In the genomic region with DNA sequence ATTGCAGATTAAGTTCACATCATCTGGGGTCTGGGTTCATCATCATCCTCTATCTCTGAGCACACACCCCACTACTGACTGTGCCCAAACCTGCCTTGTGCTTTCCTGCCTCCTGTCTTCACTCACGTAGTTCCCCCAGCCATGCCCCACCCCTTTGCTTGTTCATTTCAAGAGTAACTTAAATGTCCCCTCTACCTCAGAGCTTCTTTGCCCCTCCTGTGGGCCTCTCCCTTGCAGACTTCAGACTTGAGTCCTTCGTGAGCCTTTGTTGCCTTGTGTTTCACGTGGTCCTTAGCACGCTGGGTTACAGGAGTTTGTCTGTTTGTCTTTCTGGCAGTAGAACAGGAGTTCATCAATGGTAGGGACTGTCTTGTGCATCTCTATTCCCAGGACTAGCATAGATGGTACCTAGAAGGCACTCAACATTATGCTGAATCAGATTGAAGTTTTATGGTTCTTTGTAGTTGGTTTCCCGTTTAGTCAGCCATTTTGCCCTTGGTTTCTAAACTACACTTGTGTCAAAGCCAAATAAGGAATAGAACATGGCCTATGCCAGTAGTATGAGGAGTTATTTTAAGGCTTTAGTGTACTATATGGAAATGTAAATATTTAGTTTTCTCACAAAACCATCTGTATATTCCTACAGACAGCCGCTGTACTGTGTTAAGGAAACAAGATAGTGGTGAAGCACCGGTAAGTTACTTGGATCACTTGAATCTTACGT, we compare ENCODE assay signal across 12 cellular contexts.
DNase-seq lines count a peak whose midpoint lies in the region; ATAC-seq, FAIRE-seq and TF ChIP-seq lines count a peak whose summit lies in the region.
"Had no signal": no experiment of that assay in that cellular context is flagged by ENCODE, and none has a peak within 500 bp of the region (broad histone marks: within the 10 kb centered on the region; RNA-seq: fewer than 3 reads in every experiment).

No MANE protein-coding gene starts in this region.

- intact Hi-C loops in K562 (cut with micrococcal nuclease): no loop called here

- no peak for FAIRE-seq in K562 (lab: Jason Lieb, UNC)

- no peak overlapping the region for H2AFZ ChIP-seq in K562 (ENCODE audit: low read depth, low read length)

- no peak for TF ChIP-seq EP300 in K562 (IDR thresholded peaks at IDR 0.05; ENCODE audit: low read length)

- peaks cover 0 to 12% of the 10 kb centered on the region in 2 experiments; a peak in 2 of 5 replicates for H3K4me1 ChIP-seq in K562 (replicated peaks in 1 of 2; ENCODE audit: control insufficient read depth in 2 of 2, insufficient read depth in 2 of 2, low read length in 2 of 2)

- POLR2A ChIA-PET in K562 (lab: Yijun Ruan, JAX): interaction anchor here (1.3 to 1.6 kb wide), 2 partner anchors 13 to 14 kb away, joined by 4 to 5 read pairs; no protein-coding TSS in a partner anchor

- no peak for TF ChIP-seq POLR2A in K562 (conservative IDR thresholded peaks at IDR 0.05)

- H3K9ac ChIP-seq in K562 (ENCODE audit: insufficient read depth in 1 of 2, low read depth in 2 of 2, low read length in 2 of 2): no peak overlapping the region

- TF ChIP-seq RAD21 in K562 (CRISPR knock-in tag; conservative IDR thresholded peaks at IDR 0.05 in 1 of 2, IDR thresholded peaks at IDR 0.05 in 1 of 2): no peak

- H3K79me2 ChIP-seq in K562 (ENCODE audit: control insufficient read depth, insufficient read depth, low read length): no peaks in the 10 kb centered on the region

- H4K20me1 ChIP-seq in K562 (replicated peaks; ENCODE audit: control insufficient read depth, insufficient read depth, low read length): no peaks in the 10 kb centered on the region

- 83% methylated on average over 8 of the region's 8 CpGs for WGBS in K562 (ENCODE audit: insufficient coverage, low coverage, missing lambda C conversion rate)

- peak; percentile 10 to 30 for DNase-seq in stimulated activated CD4-positive, alpha-beta T cell treated with anti-CD3 and anti-CD28 coated beads, Interleukin-15, amount 100 ng/mL, for 48 hours (ENCODE audit: low read depth in 2 of 2)
- DNase-seq in stimulated activated CD4-positive, alpha-beta T cell treated with anti-CD3 and anti-CD28 coated beads, Interleukin-4, amount 100 ng/mL, for 4 hours: no peak
- no peak for DNase-seq in K562 (ENCODE audit: extremely low read depth in 1 of 4, low spot score in 3 of 4)
- no peak for DNase-seq in cerebellum (ENCODE audit: low spot score)
- no peak for DNase-seq in AG08396 (ENCODE audit: low spot score)
- no peak for DNase-seq in NCI-H1694 (lab: John Stamatoyannopoulos, UW)
- no peak for DNase-seq in MG63
- DNase-seq: effector memory CD8-positive, alpha-beta T cell; H9; NCI-H1105 treated with DMSO at 0.1 percent for 48 hours had no signal

- no peak overlapping the region for H3K27ac ChIP-seq in K562 (ENCODE audit: extremely low read depth, low read depth, low read length)
- H3K27ac ChIP-seq: thoracic aorta had no signal

- H3K4me3 ChIP-seq in K562 (no peak overlapping the region), MG63 (no peak overlapping the region)
- H3K4me3 ChIP-seq: thoracic aorta had no signal

- no peaks in the 10 kb centered on the region for H3K9me1 ChIP-seq in K562 (ENCODE audit: control insufficient read depth, insufficient read depth, low read length)

- no peaks in the 10 kb centered on the region for H3K9me3 ChIP-seq in K562 (replicated peaks; ENCODE audit: control insufficient read depth, insufficient read depth, low read depth, low read length)
- no peaks in the 10 kb centered on the region for H3K9me3 ChIP-seq in MG63
- H3K9me3 ChIP-seq: thoracic aorta had no signal

- no peak for TF ChIP-seq CTCF in K562 (IDR thresholded peaks at IDR 0.05 in 2 of 3, conservative IDR thresholded peaks at IDR 0.05 in 1 of 3; ENCODE audit: insufficient read depth in 2 of 3, low read depth in 1 of 3, low read length in 3 of 3)

- in situ Hi-C loops in K562 (cut with MboI): no loop called here

- peak; percentile 75 for ATAC-seq in HG02852 (IDR thresholded peaks at IDR 0.05; ENCODE audit: unreplicated experiment)
- ATAC-seq in K562: peak; percentile 31
- ATAC-seq: effector memory CD8-positive, alpha-beta T cell had no signal

- H3K36me3 ChIP-seq in K562 (ENCODE audit: control insufficient read depth, insufficient read depth, low read length): peaks cover 81% of the 10 kb centered on the region
- peaks cover 71% of the 10 kb centered on the region for H3K36me3 ChIP-seq in MG63

- CTCF ChIA-PET in K562 (lab: Yijun Ruan, JAX; ENCODE audit: low intra/inter-chr PET ratio): no interaction called here

- H3K4me2 ChIP-seq in K562 (ENCODE audit: insufficient read depth, low read length): no peak overlapping the region

- BruUV-seq in K562 (replicated peaks; lab: Mats Ljungman, UMichigan): no TSS peak

- H3K27me3 ChIP-seq in K562 (ENCODE audit: control insufficient read depth in 2 of 2, insufficient read depth in 2 of 2, low read length in 2 of 2) (no peaks in the 10 kb centered on the region), MG63 (no peaks in the 10 kb centered on the region)

TF ChIP-seq in K562, 482 proteins besides CTCF, POLR2A, EP300 and RAD21 (continues in another document):
- TF ChIP-seq, protein P1, sequence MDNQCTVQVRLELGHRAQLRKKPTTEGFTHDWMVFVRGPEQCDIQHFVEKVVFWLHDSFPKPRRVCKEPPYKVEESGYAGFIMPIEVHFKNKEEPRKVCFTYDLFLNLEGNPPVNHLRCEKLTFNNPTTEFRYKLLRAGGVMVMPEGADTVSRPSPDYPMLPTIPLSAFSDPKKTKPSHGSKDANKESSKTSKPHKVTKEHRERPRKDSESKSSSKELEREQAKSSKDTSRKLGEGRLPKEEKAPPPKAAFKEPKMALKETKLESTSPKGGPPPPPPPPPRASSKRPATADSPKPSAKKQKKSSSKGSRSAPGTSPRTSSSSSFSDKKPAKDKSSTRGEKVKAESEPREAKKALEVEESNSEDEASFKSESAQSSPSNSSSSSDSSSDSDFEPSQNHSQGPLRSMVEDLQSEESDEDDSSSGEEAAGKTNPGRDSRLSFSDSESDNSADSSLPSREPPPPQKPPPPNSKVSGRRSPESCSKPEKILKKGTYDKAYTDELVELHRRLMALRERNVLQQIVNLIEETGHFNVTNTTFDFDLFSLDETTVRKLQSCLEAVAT (IDR thresholded peaks at IDR 0.05): no peak
- no peak for TF ChIP-seq SIN3A (IDR thresholded peaks at IDR 0.05; ENCODE audit: borderline replicate concordance in 2 of 2, control insufficient read depth in 1 of 2, low read depth in 2 of 2, low read length in 2 of 2)
- no peak for TF ChIP-seq E2F3 (CRISPR knock-in tag; IDR thresholded peaks at IDR 0.05)
- TF ChIP-seq, protein P2, sequence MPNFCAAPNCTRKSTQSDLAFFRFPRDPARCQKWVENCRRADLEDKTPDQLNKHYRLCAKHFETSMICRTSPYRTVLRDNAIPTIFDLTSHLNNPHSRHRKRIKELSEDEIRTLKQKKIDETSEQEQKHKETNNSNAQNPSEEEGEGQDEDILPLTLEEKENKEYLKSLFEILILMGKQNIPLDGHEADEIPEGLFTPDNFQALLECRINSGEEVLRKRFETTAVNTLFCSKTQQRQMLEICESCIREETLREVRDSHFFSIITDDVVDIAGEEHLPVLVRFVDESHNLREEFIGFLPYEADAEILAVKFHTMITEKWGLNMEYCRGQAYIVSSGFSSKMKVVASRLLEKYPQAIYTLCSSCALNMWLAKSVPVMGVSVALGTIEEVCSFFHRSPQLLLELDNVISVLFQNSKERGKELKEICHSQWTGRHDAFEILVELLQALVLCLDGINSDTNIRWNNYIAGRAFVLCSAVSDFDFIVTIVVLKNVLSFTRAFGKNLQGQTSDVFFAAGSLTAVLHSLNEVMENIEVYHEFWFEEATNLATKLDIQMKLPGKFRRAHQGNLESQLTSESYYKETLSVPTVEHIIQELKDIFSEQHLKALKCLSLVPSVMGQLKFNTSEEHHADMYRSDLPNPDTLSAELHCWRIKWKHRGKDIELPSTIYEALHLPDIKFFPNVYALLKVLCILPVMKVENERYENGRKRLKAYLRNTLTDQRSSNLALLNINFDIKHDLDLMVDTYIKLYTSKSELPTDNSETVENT (CRISPR knock-in tag; IDR thresholded peaks at IDR 0.05): no peak
- no peak for TF ChIP-seq ZNF780A (CRISPR knock-in tag; IDR thresholded peaks at IDR 0.05)
- TF ChIP-seq, protein P3, sequence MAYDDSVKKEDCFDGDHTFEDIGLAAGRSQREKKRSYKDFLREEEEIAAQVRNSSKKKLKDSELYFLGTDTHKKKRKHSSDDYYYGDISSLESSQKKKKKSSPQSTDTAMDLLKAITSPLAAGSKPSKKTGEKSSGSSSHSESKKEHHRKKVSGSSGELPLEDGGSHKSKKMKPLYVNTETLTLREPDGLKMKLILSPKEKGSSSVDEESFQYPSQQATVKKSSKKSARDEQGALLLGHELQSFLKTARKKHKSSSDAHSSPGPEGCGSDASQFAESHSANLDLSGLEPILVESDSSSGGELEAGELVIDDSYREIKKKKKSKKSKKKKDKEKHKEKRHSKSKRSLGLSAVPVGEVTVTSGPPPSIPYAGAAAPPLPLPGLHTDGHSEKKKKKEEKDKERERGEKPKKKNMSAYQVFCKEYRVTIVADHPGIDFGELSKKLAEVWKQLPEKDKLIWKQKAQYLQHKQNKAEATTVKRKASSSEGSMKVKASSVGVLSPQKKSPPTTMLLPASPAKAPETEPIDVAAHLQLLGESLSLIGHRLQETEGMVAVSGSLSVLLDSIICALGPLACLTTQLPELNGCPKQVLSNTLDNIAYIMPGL (CRISPR knock-in tag; IDR thresholded peaks at IDR 0.05): no peak
- TF ChIP-seq, protein P4, sequence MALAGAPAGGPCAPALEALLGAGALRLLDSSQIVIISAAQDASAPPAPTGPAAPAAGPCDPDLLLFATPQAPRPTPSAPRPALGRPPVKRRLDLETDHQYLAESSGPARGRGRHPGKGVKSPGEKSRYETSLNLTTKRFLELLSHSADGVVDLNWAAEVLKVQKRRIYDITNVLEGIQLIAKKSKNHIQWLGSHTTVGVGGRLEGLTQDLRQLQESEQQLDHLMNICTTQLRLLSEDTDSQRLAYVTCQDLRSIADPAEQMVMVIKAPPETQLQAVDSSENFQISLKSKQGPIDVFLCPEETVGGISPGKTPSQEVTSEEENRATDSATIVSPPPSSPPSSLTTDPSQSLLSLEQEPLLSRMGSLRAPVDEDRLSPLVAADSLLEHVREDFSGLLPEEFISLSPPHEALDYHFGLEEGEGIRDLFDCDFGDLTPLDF (CRISPR knock-in tag; IDR thresholded peaks at IDR 0.05): no peak
- TF ChIP-seq ZNF551 (CRISPR knock-in tag; IDR thresholded peaks at IDR 0.05): no peak
- TF ChIP-seq ZNF316 (IDR thresholded peaks at IDR 0.05): peak; percentile 75
- TF ChIP-seq, protein P5, sequence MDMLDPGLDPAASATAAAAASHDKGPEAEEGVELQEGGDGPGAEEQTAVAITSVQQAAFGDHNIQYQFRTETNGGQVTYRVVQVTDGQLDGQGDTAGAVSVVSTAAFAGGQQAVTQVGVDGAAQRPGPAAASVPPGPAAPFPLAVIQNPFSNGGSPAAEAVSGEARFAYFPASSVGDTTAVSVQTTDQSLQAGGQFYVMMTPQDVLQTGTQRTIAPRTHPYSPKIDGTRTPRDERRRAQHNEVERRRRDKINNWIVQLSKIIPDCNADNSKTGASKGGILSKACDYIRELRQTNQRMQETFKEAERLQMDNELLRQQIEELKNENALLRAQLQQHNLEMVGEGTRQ (CRISPR knock-in tag; IDR thresholded peaks at IDR 0.05): no peak
- TF ChIP-seq SIN3B (IDR thresholded peaks at IDR 0.05; ENCODE audit: low read depth): no peak
- TF ChIP-seq MAFG (tag; conservative IDR thresholded peaks at IDR 0.05): 0 out of 2 replicates have a peak, but pooled peaks have one; percentile 17

Comparison
In these comparisons a context has a peak if more than half of its experiments do, and no peak if none do; other contexts are left out.
1. DNase-seq: peak in stimulated activated CD4-positive, alpha-beta T cell treated with anti-CD3 and anti-CD28 coated beads, Interleukin-15, amount 100 ng/mL, for 48 hours (2 of 2); none in stimulated activated CD4-positive, alpha-beta T cell treated with anti-CD3 and anti-CD28 coated beads, Interleukin-4, amount 100 ng/mL, for 4 hours (0 of 2), K562 (0 of 4), cerebellum (single experiment), AG08396 (single experiment), NCI-H1694 (single experiment) and MG63 (single experiment).